In genomic region chr19:1396768-1397679, GRCh38 we compare ENCODE assay signal across 26 cellular contexts. TPM values are rescaled to one million over a fixed set of nuclear protein-coding genes. Genes with fewer than 3 reads are reported as not detected.
DNase-seq lines count a peak whose midpoint lies in the region; ATAC-seq, FAIRE-seq and TF ChIP-seq lines count a peak whose summit lies in the region.
"Had no signal": no experiment of that assay in that cellular context is flagged by ENCODE, and none has a peak within 500 bp of the region (broad histone marks: within the 10 kb centered on the region; RNA-seq: fewer than 3 reads in every experiment).

No MANE protein-coding gene starts in this region.

- H3K4me2 ChIP-seq in Karpas-422 (ENCODE audit: low read depth, low read length, poor library complexity, severe bottlenecking) (no peak overlapping the region), trophoblast cell (ENCODE audit: low read length) (no peak overlapping the region)
- H3K4me2 ChIP-seq: smooth muscle cell had no signal

- peaks cover 4% of the 10 kb centered on the region for H3K36me3 Mint-ChIP-seq in activated CD4-positive, alpha-beta memory T cell treated with anti-CD3 and anti-CD28 coated beads, Interleukin-2, amount 10 ng/mL, durations not matched to agents 7 days and 5 days (ENCODE audit: low read depth)
- no peaks in the 10 kb centered on the region for H3K36me3 Mint-ChIP-seq in activated CD4-positive, alpha-beta memory T cell treated with anti-CD3 and anti-CD28 coated beads for 36 hours
- H3K36me3 Mint-ChIP-seq: natural killer cell had no signal

- H4K8ac ChIP-seq in trophoblast cell (ENCODE audit: low read depth, low read length) = no peak overlapping the region

- H4K12ac ChIP-seq in trophoblast cell (ENCODE audit: low read depth, low read length) = no peak overlapping the region

- H3K27me3 ChIP-seq in Karpas-422 (ENCODE audit: low read length) (no peaks in the 10 kb centered on the region), trophoblast cell (ENCODE audit: insufficient read depth, low read length) (no peaks in the 10 kb centered on the region)
- H3K27me3 ChIP-seq: tibial artery had no signal

- CTCF ChIA-PET in activated CD4-positive, alpha-beta memory T cell treated with anti-CD3 and anti-CD28 coated beads, Interleukin-2, amount 10 ng/mL, durations not matched to agents 7 days and 5 days (lab: Charles Lee) = no interaction called here
- CTCF ChIA-PET in activated CD4-positive, alpha-beta memory T cell treated with anti-CD3 and anti-CD28 coated beads for 36 hours (lab: Charles Lee) = no interaction called here

- no peak overlapping the region for H3K23ac ChIP-seq in trophoblast cell (ENCODE audit: low read length)

- H3K79me2 ChIP-seq in Karpas-422 (ENCODE audit: low read length) (peaks cover 21% of the 10 kb centered on the region), trophoblast cell (ENCODE audit: control insufficient read depth, insufficient read depth, low read length, poor library complexity) (peaks cover 6% of the 10 kb centered on the region)

- H4K20me1 ChIP-seq in Karpas-422 (ENCODE audit: insufficient read depth, low read depth, low read length) = 0 out of 2 replicates have a peak, but pooled peaks cover 5% of the 10 kb centered on the region

- intact Hi-C loops in activated CD4-positive, alpha-beta memory T cell treated with anti-CD3 and anti-CD28 coated beads for 36 hours (cut with micrococcal nuclease) = no loop called here

- H2BK5ac ChIP-seq in trophoblast cell (ENCODE audit: low read depth, low read length, poor library complexity) = no peak overlapping the region

- H3K27ac Mint-ChIP-seq in activated CD4-positive, alpha-beta memory T cell treated with anti-CD3 and anti-CD28 coated beads, Interleukin-2, amount 10 ng/mL, durations not matched to agents 7 days and 5 days = no peak overlapping the region
- H3K27ac Mint-ChIP-seq in activated CD4-positive, alpha-beta memory T cell treated with anti-CD3 and anti-CD28 coated beads for 36 hours = no peak overlapping the region
- H3K27ac Mint-ChIP-seq: natural killer cell; T-helper 1 cell treated with Interleukin-12 subunit alpha and Interleukin-12 subunit beta and Interleukin-4 antibody, amounts not matched to agents 30 μg/mL and 1 μg/mL, for 36 hours had no signal

- TF ChIP-seq CTCF in C4-2B (conservative IDR thresholded peaks at IDR 0.05) = no peak

- H3K4me1 ChIP-seq in Karpas-422 (ENCODE audit: low read length) (peaks cover 18% of the 10 kb centered on the region), trophoblast cell (ENCODE audit: control insufficient read depth in 1 of 2, insufficient read depth in 2 of 2, low read length in 2 of 2) (peaks cover 6% of the 10 kb centered on the region in 2 experiments)

- POLR2A ChIA-PET in activated CD4-positive, alpha-beta memory T cell treated with anti-CD3 and anti-CD28 coated beads, Interleukin-2, amount 10 ng/mL, durations not matched to agents 7 days and 5 days (lab: Charles Lee) = interaction anchor here (1.0 kb wide), 1 partner anchor 12 kb away, joined by 3 read pairs; no protein-coding TSS in a partner anchor
- POLR2A ChIA-PET in activated CD4-positive, alpha-beta memory T cell treated with anti-CD3 and anti-CD28 coated beads for 36 hours (lab: Charles Lee) = no interaction called here

- H3K9me3 Mint-ChIP-seq in activated CD4-positive, alpha-beta memory T cell treated with anti-CD3 and anti-CD28 coated beads, Interleukin-2, amount 10 ng/mL, durations not matched to agents 7 days and 5 days = no peaks in the 10 kb centered on the region
- no peaks in the 10 kb centered on the region for H3K9me3 Mint-ChIP-seq in activated CD4-positive, alpha-beta memory T cell treated with anti-CD3 and anti-CD28 coated beads for 36 hours
- H3K9me3 Mint-ChIP-seq: activated T-cell treated with anti-CD3 and anti-CD28 coated beads, Interleukin-2, amount 50 U/mL, for 24 hours; IgD-negative memory B cell; natural killer cell; stimulated activated naive CD8-positive, alpha-beta T cell treated with anti-CD3 and anti-CD28 coated beads, Interleukin-15, amount 100 ng/mL, for 72 hours; T-helper 1 cell treated with Interleukin-12 subunit alpha and Interleukin-12 subunit beta and Interleukin-4 antibody, amounts not matched to agents 30 μg/mL and 1 μg/mL, for 36 hours had no signal

- H3K4me3 ChIP-seq in Karpas-422 (ENCODE audit: low read length) = no peak overlapping the region
- peak overlapping the region; percentile 31 for H3K4me3 ChIP-seq in trophoblast cell (ENCODE audit: low read depth, low read length)
- H3K4me3 ChIP-seq: smooth muscle cell, tibial artery had no signal

- no peak overlapping the region for H2BK120ac ChIP-seq in trophoblast cell (ENCODE audit: insufficient read depth, low read length, poor library complexity)

- H4K91ac ChIP-seq in trophoblast cell (ENCODE audit: low read depth, low read length) = no peak overlapping the region

- H3K18ac ChIP-seq in trophoblast cell (ENCODE audit: low read length) = no peak overlapping the region

- H3K4me1 Mint-ChIP-seq in activated CD4-positive, alpha-beta memory T cell treated with anti-CD3 and anti-CD28 coated beads, Interleukin-2, amount 10 ng/mL, durations not matched to agents 7 days and 5 days = peaks cover 10% of the 10 kb centered on the region
- no peaks in the 10 kb centered on the region for H3K4me1 Mint-ChIP-seq in activated CD4-positive, alpha-beta memory T cell treated with anti-CD3 and anti-CD28 coated beads for 36 hours (ENCODE audit: low read depth)
- H3K4me1 Mint-ChIP-seq: IgD-negative memory B cell, natural killer cell had no signal

- no peaks in the 10 kb centered on the region for H3K27me3 Mint-ChIP-seq in activated CD4-positive, alpha-beta memory T cell treated with anti-CD3 and anti-CD28 coated beads, Interleukin-2, amount 10 ng/mL, durations not matched to agents 7 days and 5 days
- no peaks in the 10 kb centered on the region for H3K27me3 Mint-ChIP-seq in activated CD4-positive, alpha-beta memory T cell treated with anti-CD3 and anti-CD28 coated beads for 36 hours
- H3K27me3 Mint-ChIP-seq: activated T-cell treated with anti-CD3 and anti-CD28 coated beads, Interleukin-2, amount 50 U/mL, for 24 hours; IgD-negative memory B cell; stimulated activated naive CD8-positive, alpha-beta T cell treated with anti-CD3 and anti-CD28 coated beads, Interleukin-15, amount 100 ng/mL, for 72 hours had no signal

- no peak overlapping the region for H3K14ac ChIP-seq in trophoblast cell (ENCODE audit: low read length)

- whole genome bisulfite sequencing in trophoblast cell (ENCODE audit: extremely low coverage, insufficient coverage, insufficient read length) = no CpG with 5 or more reads among the region's 42 CpGs

- no peak overlapping the region for H2AFZ ChIP-seq in Karpas-422 (ENCODE audit: low read length)
- no peak overlapping the region for H2AFZ ChIP-seq in trophoblast cell (ENCODE audit: insufficient read depth, low read length, poor library complexity)

- H3K9me3 ChIP-seq in Karpas-422 (ENCODE audit: low read length) (no peaks in the 10 kb centered on the region), trophoblast cell (ENCODE audit: insufficient read depth, low read depth, low read length) (peaks cover 1% of the 10 kb centered on the region)
- H3K9me3 ChIP-seq: tibial artery had no signal

- H3K27ac ChIP-seq in C4-2B (peak overlapping the region; percentile 72), Karpas-422 (ENCODE audit: low read length) (no peak overlapping the region), cingulate gyrus (ENCODE audit: low read depth, low read length) (peak overlapping the region; percentile 61), trophoblast cell (ENCODE audit: low read depth, low read length) (no peak overlapping the region)
- H3K27ac ChIP-seq: tibial artery had no signal

- H2AK5ac ChIP-seq in trophoblast cell (ENCODE audit: low read length) = no peak overlapping the region

- FAIRE-seq in urothelium cell line (lab: Jason Lieb, UNC) = no peak
- FAIRE-seq: GM18507, H1 had no signal

- H3K4me3 Mint-ChIP-seq in activated CD4-positive, alpha-beta memory T cell treated with anti-CD3 and anti-CD28 coated beads, Interleukin-2, amount 10 ng/mL, durations not matched to agents 7 days and 5 days = no peak overlapping the region
- H3K4me3 Mint-ChIP-seq in activated CD4-positive, alpha-beta memory T cell treated with anti-CD3 and anti-CD28 coated beads for 36 hours = no peak overlapping the region
- H3K4me3 Mint-ChIP-seq: activated T-cell treated with anti-CD3 and anti-CD28 coated beads, Interleukin-2, amount 50 U/mL, for 24 hours; natural killer cell; stimulated activated naive CD8-positive, alpha-beta T cell treated with anti-CD3 and anti-CD28 coated beads, Interleukin-15, amount 100 ng/mL, for 72 hours; T-helper 1 cell treated with Interleukin-12 subunit alpha and Interleukin-12 subunit beta and Interleukin-4 antibody, amounts not matched to agents 30 μg/mL and 1 μg/mL, for 36 hours had no signal

- no peaks in the 10 kb centered on the region for H3K9me2 ChIP-seq in Karpas-422 (replicated peaks; ENCODE audit: insufficient read depth, low read length)

- H3K36me3 ChIP-seq in Karpas-422 (ENCODE audit: insufficient read depth, low read length) = peaks cover 4% of the 10 kb centered on the region; the same call in 1 of the 2 replicates
- H3K36me3 ChIP-seq in trophoblast cell (ENCODE audit: control insufficient read depth in 1 of 2, insufficient read depth in 2 of 2, low read length in 2 of 2) = peaks cover 15 to 16% of the 10 kb centered on the region in 2 experiments

- no peak overlapping the region for H2BK12ac ChIP-seq in trophoblast cell (ENCODE audit: low read length)

- peak; percentile 54 for DNase-seq in Karpas-422
- DNase-seq in trophoblast cell = no peak
- no peak for DNase-seq in activated CD4-positive, alpha-beta memory T cell treated with anti-CD3 and anti-CD28 coated beads, Interleukin-2, amount 10 ng/mL, durations not matched to agents 7 days and 5 days
- DNase-seq in activated CD4-positive, alpha-beta memory T cell treated with anti-CD3 and anti-CD28 coated beads for 36 hours = no peak
- no peak for DNase-seq in urothelium cell line (ENCODE audit: low spot score)
- DNase-seq: activated naive CD4-positive, alpha-beta T cell; activated T-cell treated with anti-CD3 and anti-CD28 coated beads, Interleukin-2, amount 50 U/mL, for 24 hours; COR-L47; DMS79 treated with DMSO at 0.1 percent for 48 hours; midbrain; natural killer cell; NCI-H1092 treated with DMSO at 0.1 percent for 48 hours; NCI-H187 treated with DMSO at 0.1 percent for 48 hours; NCI-H524 treated with DMSO at 0.1 percent for 48 hours; stimulated activated CD4-positive, alpha-beta T cell treated with anti-CD3 and anti-CD28 coated beads, Interleukin-1b, Interleukin-23, amount 100 ng/mL, for 48 hours; stimulated activated CD8-positive, alpha-beta memory T cell treated with anti-CD3 and anti-CD28 coated beads, Interleukin-4, amount 100 ng/mL, for 48 hours; stimulated activated naive CD8-positive, alpha-beta T cell treated with anti-CD3 and anti-CD28 coated beads, Interleukin-15, amount 100 ng/mL, for 72 hours; tibial artery had no signal

- ATAC-seq in GM18867 (IDR thresholded peaks at IDR 0.05; ENCODE audit: unreplicated experiment) = no peak
- ATAC-seq: natural killer cell; stimulated activated naive CD8-positive, alpha-beta T cell treated with anti-CD3 and anti-CD28 coated beads, Interleukin-15, amount 100 ng/mL, for 72 hours had no signal

- H3K79me1 ChIP-seq in trophoblast cell (ENCODE audit: low read length) = peaks cover 8% of the 10 kb centered on the region

- H3K4ac ChIP-seq in trophoblast cell (ENCODE audit: low read depth, low read length) = no peak overlapping the region

- H3K9ac ChIP-seq in Karpas-422 (ENCODE audit: low read length) (no peak overlapping the region), trophoblast cell (ENCODE audit: low read length) (no peak overlapping the region)

RNA-seq across cellular contexts. Expression of gene GAMT, which starts 4.3 kb away (rescaled TPM):
- 63.7 and 144 TPM in 2 replicates for total RNA-seq in Karpas-422 (2014; rRNA removed; shearing (Covaris generic); ENCODE audit: low replicate concordance)
- polyA plus RNA-seq in trophoblast cell (2013) = 20.3 and 20.6 TPM in 2 replicates
- total RNA-seq in activated CD4-positive, alpha-beta memory T cell treated with anti-CD3 and anti-CD28 coated beads, Interleukin-2, amount 10 ng/mL, durations not matched to agents 7 days and 5 days = 10 to 100 TPM; 13.2 to 13.8 TPM
- total RNA-seq in activated CD4-positive, alpha-beta memory T cell treated with anti-CD3 and anti-CD28 coated beads for 36 hours = 10 to 100 TPM; 21.0 to 21.1 TPM

RNA-seq across cellular contexts. Expression of gene DAZAP1, which starts 10.4 kb away (rescaled TPM):
- total RNA-seq in Karpas-422 (2014; rRNA removed; shearing (Covaris generic); ENCODE audit: low replicate concordance) = 110 and 244 TPM in 2 replicates
- 126 and 130 TPM in 2 replicates for polyA plus RNA-seq in trophoblast cell (2013)
- total RNA-seq in activated CD4-positive, alpha-beta memory T cell treated with anti-CD3 and anti-CD28 coated beads, Interleukin-2, amount 10 ng/mL, durations not matched to agents 7 days and 5 days = 100 to 1,000 TPM; 194 to 218 TPM
- total RNA-seq in activated CD4-positive, alpha-beta memory T cell treated with anti-CD3 and anti-CD28 coated beads for 36 hours = 100 to 1,000 TPM; 226 to 242 TPM

RNA-seq across cellular contexts. Expression of gene NDUFS7, which starts 13.3 kb away (rescaled TPM):
- 98.1 and 129 TPM in 2 replicates for total RNA-seq in Karpas-422 (2014; rRNA removed; shearing (Covaris generic); ENCODE audit: low replicate concordance)
- polyA plus RNA-seq in trophoblast cell (2013) = 38.6 and 39.3 TPM in 2 replicates
- 100 to 1,000 TPM; 107 to 109 TPM for total RNA-seq in activated CD4-positive, alpha-beta memory T cell treated with anti-CD3 and anti-CD28 coated beads, Interleukin-2, amount 10 ng/mL, durations not matched to agents 7 days and 5 days
- total RNA-seq in activated CD4-positive, alpha-beta memory T cell treated with anti-CD3 and anti-CD28 coated beads for 36 hours = 100 to 1,000 TPM; 117 to 119 TPM

RNA-seq across cellular contexts. Expression of gene RPS15, which starts 41.2 kb away (rescaled TPM):
- total RNA-seq in Karpas-422 (2014; rRNA removed; shearing (Covaris generic); ENCODE audit: low replicate concordance) = 2,088 and 3,414 TPM in 2 replicates
- 1,862 and 1,936 TPM in 2 replicates for polyA plus RNA-seq in trophoblast cell (2013)
- 1,000 to 10,000 TPM; 1,378 to 1,409 TPM for total RNA-seq in activated CD4-positive, alpha-beta memory T cell treated with anti-CD3 and anti-CD28 coated beads, Interleukin-2, amount 10 ng/mL, durations not matched to agents 7 days and 5 days
- 1,000 to 10,000 TPM; 1,642 to 1,717 TPM for total RNA-seq in activated CD4-positive, alpha-beta memory T cell treated with anti-CD3 and anti-CD28 coated beads for 36 hours

RNA-seq across cellular contexts. Expression of gene APC2, which starts 52.9 kb away (rescaled TPM):
- total RNA-seq in Karpas-422 (2014; rRNA removed; shearing (Covaris generic); ENCODE audit: low replicate concordance) = 1.1 and 2.8 TPM in 2 replicates
- 0.18 and 0.40 TPM in 2 replicates for polyA plus RNA-seq in trophoblast cell (2013)
- under 1 TPM in 1 of 2 experiments, not detected in 1; 0.03 TPM for total RNA-seq in activated CD4-positive, alpha-beta memory T cell treated with anti-CD3 and anti-CD28 coated beads, Interleukin-2, amount 10 ng/mL, durations not matched to agents 7 days and 5 days
- total RNA-seq in activated CD4-positive, alpha-beta memory T cell treated with anti-CD3 and anti-CD28 coated beads for 36 hours = under 1 TPM; 0.07 to 0.15 TPM

Comparison
In these comparisons a context has a peak if more than half of its experiments do, and no peak if none do; other contexts are left out.
1. H3K27ac ChIP-seq: peak in C4-2B (single experiment) and cingulate gyrus (single experiment); none in Karpas-422 (single experiment) and trophoblast cell (single experiment).